In the genomic region with DNA sequence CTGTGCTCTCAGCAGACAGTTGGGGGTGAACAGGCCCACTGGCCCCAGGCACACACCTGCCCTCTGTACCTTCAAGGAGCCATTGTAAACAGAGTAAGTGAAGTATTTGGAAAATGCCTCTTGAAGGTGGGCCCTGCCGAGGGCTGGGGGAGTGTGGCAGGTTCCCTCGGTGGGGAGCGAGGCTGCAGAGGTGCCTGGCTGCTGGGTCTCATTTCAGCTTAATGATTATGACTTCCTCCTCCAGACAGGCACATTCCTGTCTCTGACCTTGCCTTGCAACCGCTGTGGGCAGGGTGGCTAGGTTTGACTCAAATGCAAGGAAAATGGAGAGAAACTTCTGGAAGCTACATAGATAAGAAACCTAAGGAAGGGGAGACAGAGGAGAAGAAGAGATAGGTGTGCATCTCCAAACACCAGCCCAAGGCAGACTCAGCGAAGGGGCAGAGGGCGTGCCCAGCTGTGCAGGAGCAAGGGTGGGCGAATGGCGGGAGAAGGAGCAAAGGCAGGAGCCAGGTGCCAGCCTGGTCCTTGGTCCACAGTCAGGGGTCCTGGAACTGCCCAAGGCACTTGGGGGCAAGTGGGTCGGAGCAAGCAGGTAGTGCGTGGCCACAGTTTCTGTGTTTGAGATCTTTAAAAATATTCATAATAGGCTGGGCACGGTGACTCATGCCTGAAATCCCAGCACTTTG, we compare ENCODE assay signal across 1 cellular context.
TF ChIP-seq lines count a peak whose summit lies in the region.

No MANE protein-coding gene starts in this region.

TF ChIP-seq in K562, 482 proteins besides CTCF, POLR2A, EP300 and RAD21 (continued from another document):
- no peak for TF ChIP-seq REST (CRISPR knock-in tag; IDR thresholded peaks at IDR 0.05; ENCODE audit: low read depth)
- TF ChIP-seq, protein P1, sequence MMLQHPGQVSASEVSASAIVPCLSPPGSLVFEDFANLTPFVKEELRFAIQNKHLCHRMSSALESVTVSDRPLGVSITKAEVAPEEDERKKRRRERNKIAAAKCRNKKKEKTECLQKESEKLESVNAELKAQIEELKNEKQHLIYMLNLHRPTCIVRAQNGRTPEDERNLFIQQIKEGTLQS (IDR thresholded peaks at IDR 0.05), result peak; percentile 44
- TF ChIP-seq, protein P1 (CRISPR knock-in tag; conservative IDR thresholded peaks at IDR 0.05), result no peak
- 0 out of 2 replicates have a peak, but pooled peaks have one; percentile 34 for TF ChIP-seq ZNF175 (CRISPR knock-in tag; IDR thresholded peaks at IDR 0.05; ENCODE audit: low read depth)
- no peak for TF ChIP-seq ZNF76 (CRISPR knock-in tag; IDR thresholded peaks at IDR 0.05; ENCODE audit: borderline replicate concordance)
- TF ChIP-seq, protein P2, sequence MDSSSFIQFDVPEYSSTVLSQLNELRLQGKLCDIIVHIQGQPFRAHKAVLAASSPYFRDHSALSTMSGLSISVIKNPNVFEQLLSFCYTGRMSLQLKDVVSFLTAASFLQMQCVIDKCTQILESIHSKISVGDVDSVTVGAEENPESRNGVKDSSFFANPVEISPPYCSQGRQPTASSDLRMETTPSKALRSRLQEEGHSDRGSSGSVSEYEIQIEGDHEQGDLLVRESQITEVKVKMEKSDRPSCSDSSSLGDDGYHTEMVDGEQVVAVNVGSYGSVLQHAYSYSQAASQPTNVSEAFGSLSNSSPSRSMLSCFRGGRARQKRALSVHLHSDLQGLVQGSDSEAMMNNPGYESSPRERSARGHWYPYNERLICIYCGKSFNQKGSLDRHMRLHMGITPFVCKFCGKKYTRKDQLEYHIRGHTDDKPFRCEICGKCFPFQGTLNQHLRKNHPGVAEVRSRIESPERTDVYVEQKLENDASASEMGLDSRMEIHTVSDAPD (CRISPR knock-in tag; IDR thresholded peaks at IDR 0.05), result no peak
- no peak for TF ChIP-seq GABPB2 (CRISPR knock-in tag; conservative IDR thresholded peaks at IDR 0.05)
TF ChIP-seq in K562: peak in this region for 3.
